ENCODE assay signal across 15 cellular contexts in genomic region chr4:126939401-126939800, GRCh38.
DNase-seq lines count a peak whose midpoint lies in the region; ATAC-seq, FAIRE-seq and TF ChIP-seq lines count a peak whose summit lies in the region.
"Had no signal": no experiment of that assay in that cellular context is flagged by ENCODE, and none has a peak within 500 bp of the region (broad histone marks: within the 10 kb centered on the region; RNA-seq: fewer than 3 reads in every experiment).

No MANE protein-coding gene starts in this region.

- intact Hi-C loops in psoas muscle (cut with DNase I), result no loop called here

- no peak for ATAC-seq in HG03571 (IDR thresholded peaks at IDR 0.05; ENCODE audit: unreplicated experiment)
- ATAC-seq in psoas muscle, result no peak
- ATAC-seq: sciatic nerve had no signal

- no peaks in the 10 kb centered on the region for H3K4me1 ChIP-seq in psoas muscle
- H3K4me1 ChIP-seq: ascending aorta, heart right ventricle had no signal

- H3K4me3 ChIP-seq in psoas muscle, result no peak overlapping the region
- H3K4me3 ChIP-seq: ascending aorta, heart right ventricle had no signal

- H3K36me3 ChIP-seq in psoas muscle (ENCODE audit: insufficient read depth in 1 of 2, low read depth in 1 of 2), result no peaks in the 10 kb centered on the region
- H3K36me3 ChIP-seq: ascending aorta, heart right ventricle had no signal

- H3K9me3 ChIP-seq in psoas muscle, result no peaks in the 10 kb centered on the region
- H3K9me3 ChIP-seq: ascending aorta, heart right ventricle had no signal

- no peak overlapping the region for H3K27ac ChIP-seq in psoas muscle
- H3K27ac ChIP-seq: ascending aorta, heart right ventricle had no signal

- DNase-seq in HCEC 1CT, result peak; percentile 75
- DNase-seq in amniotic stem cell (lab: John Stamatoyannopoulos, UW), result peak; percentile 32
- DNase-seq in glomerular visceral epithelial cell (ENCODE audit: extremely low spot score), result peak; percentile 27
- no peak for DNase-seq in NOMO-1 treated with dmso at 0.1 percent for 144 hours (lab: John Stamatoyannopoulos, UW; ENCODE audit: unreplicated experiment)
- DNase-seq in frontal cortex (ENCODE audit: low spot score in 2 of 2), result no peak
- DNase-seq in psoas muscle, result no peak
- DNase-seq: activated CD4-positive, alpha-beta T cell treated with anti-CD3 and anti-CD28 coated beads, Interleukin-2, amount 10 ng/mL, durations not matched to agents 7 days and 5 days; effector CD4-positive, alpha-beta T cell; heart right ventricle; NCI-H1436; nephron progenitor cell; RPMI8226 had no signal

- WGBS in psoas muscle, 3 donors, result 59 to 63% (median 60%) methylated on average over 2 of the region's 2 CpGs

- no peak for TF ChIP-seq CTCF in psoas muscle (IDR thresholded peaks at IDR 0.05)

- FAIRE-seq in frontal cortex (lab: Jason Lieb, UNC), result no peak

- H3K27me3 ChIP-seq in psoas muscle (ENCODE audit: insufficient read depth in 3 of 3, low read length in 2 of 3), result no peaks in the 10 kb centered on the region
- H3K27me3 ChIP-seq: ascending aorta, heart right ventricle had no signal

Comparison
In these comparisons a context has a peak if more than half of its experiments do, and no peak if none do; other contexts are left out.
1. DNase-seq: peak in HCEC 1CT (single experiment), amniotic stem cell (single experiment) and glomerular visceral epithelial cell (single experiment); none in NOMO-1 treated with dmso at 0.1 percent for 144 hours (single experiment), frontal cortex (0 of 2) and psoas muscle (0 of 2).